9 cellular contexts compared by ENCODE assay signal in the genomic region with DNA sequence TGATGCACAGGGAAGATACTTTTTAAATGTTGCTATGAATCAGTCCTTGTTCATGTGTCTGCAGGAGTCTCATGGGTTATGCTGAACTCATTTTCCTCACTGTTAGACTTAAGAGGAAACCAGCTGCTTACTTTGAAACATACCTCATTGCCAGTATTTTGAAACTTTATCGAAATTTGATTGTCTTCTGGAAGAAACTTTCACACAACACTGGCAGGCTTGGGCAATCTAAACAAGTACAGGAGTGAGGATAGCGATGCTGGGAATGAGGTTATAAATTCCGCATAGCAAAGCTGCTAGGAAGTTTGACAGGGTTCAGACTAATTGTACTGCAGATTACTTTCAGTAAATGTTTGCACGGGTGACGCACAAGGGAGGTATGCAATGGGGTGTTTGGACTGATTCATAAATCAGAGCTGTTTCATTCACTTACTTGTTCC.
DNase-seq lines count a peak whose midpoint lies in the region; ATAC-seq, FAIRE-seq and TF ChIP-seq lines count a peak whose summit lies in the region.
"Had no signal": no experiment of that assay in that cellular context is flagged by ENCODE, and none has a peak within 500 bp of the region (broad histone marks: within the 10 kb centered on the region; RNA-seq: fewer than 3 reads in every experiment).

No MANE protein-coding gene starts in this region.

- FAIRE-seq in pancreas (lab: Jason Lieb, UNC): peak; percentile 93

- peaks cover 0 to 16% (median 4%) of the 10 kb centered on the region in 3 donors for H3K4me1 ChIP-seq in pancreas
- H3K4me1 ChIP-seq in CD8-positive, alpha-beta memory T cell (ENCODE audit: insufficient read depth, low read length): no peaks in the 10 kb centered on the region

- H3K27me3 Mint-ChIP-seq in CD8-positive, alpha-beta memory T cell: peaks cover 4 to 17% of the 10 kb centered on the region in 2 donors

- H3K27ac ChIP-seq in RWPE1 (no peak overlapping the region; the same call in 1 of the 2 replicates), pancreas (peak overlapping the region in 3 of 4 donors; percentile 53 to 61 (median 58)), dorsolateral prefrontal cortex (no peak overlapping the region)
- no peak overlapping the region for H3K27ac ChIP-seq in CD8-positive, alpha-beta memory T cell (ENCODE audit: low read depth, low read length)

- H3K27ac Mint-ChIP-seq in CD8-positive, alpha-beta memory T cell: no peak overlapping the region

- no peak overlapping the region for H3K4me3 Mint-ChIP-seq in CD8-positive, alpha-beta memory T cell

- H3K27me3 ChIP-seq in pancreas (no peaks in the 10 kb centered on the region), dorsolateral prefrontal cortex (no peaks in the 10 kb centered on the region)
- H3K27me3 ChIP-seq in CD8-positive, alpha-beta memory T cell (ENCODE audit: insufficient read depth, low read length, poor library complexity, severe bottlenecking): no peaks in the 10 kb centered on the region

- 26 to 27% methylated on average over 5 of the region's 5 CpGs for WGBS in pancreas, 2 donors

- DNase-seq in Caki2 (ENCODE audit: low read depth) (peak; percentile 35), RWPE1 (ENCODE audit: low spot score) (peak; percentile 89), fibroblast of the conjunctiva (ENCODE audit: low read depth) (peak; percentile 76), pancreas (peak in 3 of 6 donors; percentile 50 to 57 (median 52)), cerebellum (ENCODE audit: low spot score) (no peak), GF-D8 (lab: John Stamatoyannopoulos, UW) (no peak), dorsolateral prefrontal cortex (no peak)
- no peak for DNase-seq in CD8-positive, alpha-beta memory T cell
- DNase-seq: stimulated activated CD4-positive, alpha-beta T cell treated with anti-CD3 and anti-CD28 coated beads, Interleukin-4, amount 100 ng/mL, for 4 hours had no signal

- in situ Hi-C loops in Caki2 (cut with HindIII; ENCODE audit: low pct_unique_long_range_greater_than_20kb, low sequenced_read_pairs): no loop called here

- H3K9me3 Mint-ChIP-seq in CD8-positive, alpha-beta memory T cell: no peaks in the 10 kb centered on the region

- intact Hi-C loops in pancreas (cut with DNase I): no loop called here
- intact Hi-C loops in dorsolateral prefrontal cortex (cut with DNase I): no loop called here

- peak; percentile 90 to 96 (median 95) for ATAC-seq in pancreas

- no peaks in the 10 kb centered on the region for H3K4me1 Mint-ChIP-seq in CD8-positive, alpha-beta memory T cell

- no peaks in the 10 kb centered on the region for H3K9me3 ChIP-seq in pancreas
- H3K9me3 ChIP-seq in CD8-positive, alpha-beta memory T cell (ENCODE audit: low read length): no peaks in the 10 kb centered on the region

- CTCF ChIA-PET in RWPE1 (lab: Yijun Ruan, JAX): interaction anchor here (1.2 kb wide), 1 partner anchor 11 kb away, joined by 3 read pairs; no protein-coding TSS in a partner anchor
- CTCF ChIA-PET in CD8-positive, alpha-beta memory T cell (lab: Charles Lee): no interaction called here

- POLR2A ChIA-PET in RWPE1 (lab: Yijun Ruan, JAX; ENCODE audit: low non-redundant PET): no interaction called here
- POLR2A ChIA-PET in CD8-positive, alpha-beta memory T cell (lab: Charles Lee): no interaction called here

- TF ChIP-seq CTCF in RWPE1 (conservative IDR thresholded peaks at IDR 0.05; ENCODE audit: low read depth) (no peak), pancreas (IDR thresholded peaks at IDR 0.05) (no peak), dorsolateral prefrontal cortex (IDR thresholded peaks at IDR 0.05 in 54 of 56, conservative IDR thresholded peaks at IDR 0.05 in 2 of 56; ENCODE audit: low read depth in 1 of 56, partially characterized antibody in 56 of 56) (no peak)

- H3K36me3 Mint-ChIP-seq in CD8-positive, alpha-beta memory T cell: no peaks in the 10 kb centered on the region

- H3K4me3 ChIP-seq in pancreas: no peak overlapping the region
- H3K4me3 ChIP-seq in CD8-positive, alpha-beta memory T cell (ENCODE audit: low read length): no peak overlapping the region
- no peak overlapping the region for H3K4me3 ChIP-seq in dorsolateral prefrontal cortex

- no peaks in the 10 kb centered on the region for H3K36me3 ChIP-seq in pancreas
- no peaks in the 10 kb centered on the region for H3K36me3 ChIP-seq in CD8-positive, alpha-beta memory T cell (ENCODE audit: insufficient read depth, low read length)

Comparison
In these comparisons a context has a peak if more than half of its experiments do, and no peak if none do; other contexts are left out.
1. DNase-seq: peak in Caki2 (single experiment), RWPE1 (single experiment) and fibroblast of the conjunctiva (single experiment); none in CD8-positive, alpha-beta memory T cell (0 of 5), cerebellum (single experiment), GF-D8 (single experiment) and dorsolateral prefrontal cortex (0 of 10).
2. H3K27ac ChIP-seq: peak in pancreas (3 of 4); none in RWPE1 (single experiment), CD8-positive, alpha-beta memory T cell (single experiment) and dorsolateral prefrontal cortex (0 of 59).